21 cellular contexts compared by ENCODE assay signal in genomic region chr2:197076652-197077051, GRCh38.
DNase-seq lines count a peak whose midpoint lies in the region; ATAC-seq, FAIRE-seq and TF ChIP-seq lines count a peak whose summit lies in the region.
"Had no signal": no experiment of that assay in that cellular context is flagged by ENCODE, and none has a peak within 500 bp of the region (broad histone marks: within the 10 kb centered on the region; RNA-seq: fewer than 3 reads in every experiment).

No MANE protein-coding gene starts in this region.

- H4K20me1 ChIP-seq in mammary epithelial cell (ENCODE audit: insufficient read depth, low read length) = no peaks in the 10 kb centered on the region

- 0% methylated on average over 1 of the region's 1 CpG for WGBS in A549 (ENCODE audit: missing lambda C conversion rate)
- 0% methylated on average over 1 of the region's 1 CpG for WGBS in mammary epithelial cell (ENCODE audit: low coverage, missing lambda C conversion rate)

- no peak for TF ChIP-seq EP300 in A549 (IDR thresholded peaks at IDR 0.05)

- no peak for ATAC-seq in activated CD4-positive, alpha-beta T cell treated with anti-CD3 and anti-CD28 coated beads for 36 hours
- ATAC-seq in A549 = no peak
- no peak for ATAC-seq in T-helper 17 cell
- no peak for ATAC-seq in naive thymus-derived CD8-positive, alpha-beta T cell
- no peak for ATAC-seq in GM18498 (IDR thresholded peaks at IDR 0.05; ENCODE audit: unreplicated experiment)
- ATAC-seq in esophagus mucosa = no peak

- no peaks in the 10 kb centered on the region for H3K4me1 ChIP-seq in A549
- H3K4me1 ChIP-seq in mammary epithelial cell (ENCODE audit: insufficient read depth, low read length) = no peaks in the 10 kb centered on the region

- H3K9me3 ChIP-seq in A549 (no peaks in the 10 kb centered on the region), T-helper 17 cell (ENCODE audit: control insufficient read depth, low read length, poor library complexity, severe bottlenecking) (no peaks in the 10 kb centered on the region), mammary epithelial cell (replicated peaks; ENCODE audit: insufficient read depth, low read length) (no peaks in the 10 kb centered on the region)

- no peak overlapping the region for H3K4me3 Mint-ChIP-seq in activated CD4-positive, alpha-beta T cell treated with anti-CD3 and anti-CD28 coated beads for 36 hours
- no peak overlapping the region for H3K4me3 Mint-ChIP-seq in T-helper 17 cell
- H3K4me3 Mint-ChIP-seq in naive thymus-derived CD8-positive, alpha-beta T cell = no peak overlapping the region

- TF ChIP-seq POLR2A in A549 (IDR thresholded peaks at IDR 0.05; ENCODE audit: low read length) = no peak

- in situ Hi-C loops in mammary epithelial cell (cut with MboI; ENCODE audit: low sequenced_read_pairs in 2 of 2) = no loop called here

- CTCF ChIA-PET in activated CD4-positive, alpha-beta T cell treated with anti-CD3 and anti-CD28 coated beads for 36 hours (lab: Charles Lee) = interaction anchor here (1.3 to 1.7 kb wide), 5 partner anchors 10 to 92 kb away, joined by 3 to 9 read pairs (median 5); no protein-coding TSS in a partner anchor
- CTCF ChIA-PET in A549 (lab: Yijun Ruan, JAX) = interaction anchor here (0.6 to 1.8 kb wide), 3 partner anchors 14 to 250 kb away, joined by 3 to 8 read pairs (median 3); no protein-coding TSS in a partner anchor
- CTCF ChIA-PET in mammary epithelial cell (lab: Charles Lee; ENCODE audit: low non-redundant PET) = no interaction called here

- no peak for TF ChIP-seq CTCF in A549 (IDR thresholded peaks at IDR 0.05)
- TF ChIP-seq CTCF in mammary epithelial cell (conservative IDR thresholded peaks at IDR 0.05 in 1 of 2, IDR thresholded peaks at IDR 0.05 in 1 of 2; ENCODE audit: extremely low read depth in 1 of 2, insufficient read depth in 1 of 2, low read depth in 1 of 2, low read length in 2 of 2) = no peak

- POLR2A ChIA-PET in activated CD4-positive, alpha-beta T cell treated with anti-CD3 and anti-CD28 coated beads for 36 hours (lab: Charles Lee) = no interaction called here
- POLR2A ChIA-PET in A549 (lab: Yijun Ruan, JAX) = no interaction called here
- POLR2A ChIA-PET in naive thymus-derived CD8-positive, alpha-beta T cell (lab: Charles Lee) = no interaction called here

- peaks cover 32% of the 10 kb centered on the region for H3K4me1 Mint-ChIP-seq in activated CD4-positive, alpha-beta T cell treated with anti-CD3 and anti-CD28 coated beads for 36 hours
- H3K4me1 Mint-ChIP-seq in T-helper 17 cell = peaks cover 24% of the 10 kb centered on the region
- H3K4me1 Mint-ChIP-seq in naive thymus-derived CD8-positive, alpha-beta T cell = peaks cover 24 to 50% (median 41%) of the 10 kb centered on the region in 4 donors

- H3K9me3 Mint-ChIP-seq in activated CD4-positive, alpha-beta T cell treated with anti-CD3 and anti-CD28 coated beads for 36 hours (ENCODE audit: low read depth) = peaks cover 3% of the 10 kb centered on the region
- peaks cover 0 to 6% (median 0%) of the 10 kb centered on the region in 9 donors for H3K9me3 Mint-ChIP-seq in naive thymus-derived CD8-positive, alpha-beta T cell

- H3K4me3 ChIP-seq in A549 (no peak overlapping the region), mammary epithelial cell (replicated peaks in 1 of 3; ENCODE audit: insufficient read depth in 1 of 3, low read depth in 2 of 3, low read length in 3 of 3) (no peak overlapping the region)

- no peak for FAIRE-seq in A549 (lab: Jason Lieb, UNC)
- FAIRE-seq: GM12892 had no signal

- dilution Hi-C loops in mammary epithelial cell (cut with HindIII; ENCODE audit: low sequenced_read_pairs) = no loop called here

- peaks cover 65% of the 10 kb centered on the region for H3K36me3 Mint-ChIP-seq in activated CD4-positive, alpha-beta T cell treated with anti-CD3 and anti-CD28 coated beads for 36 hours (ENCODE audit: low read depth)
- H3K36me3 Mint-ChIP-seq in T-helper 17 cell (ENCODE audit: low read depth) = peaks cover 15% of the 10 kb centered on the region
- peaks cover 42 to 94% (median 67%) of the 10 kb centered on the region in 3 donors for H3K36me3 Mint-ChIP-seq in naive thymus-derived CD8-positive, alpha-beta T cell

- peak overlapping the region; percentile 44 for H3K27ac Mint-ChIP-seq in activated CD4-positive, alpha-beta T cell treated with anti-CD3 and anti-CD28 coated beads for 36 hours
- peak overlapping the region; percentile 51 for H3K27ac Mint-ChIP-seq in T-helper 17 cell
- H3K27ac Mint-ChIP-seq in naive thymus-derived CD8-positive, alpha-beta T cell = peak overlapping the region in 6 of 10 donors; percentile 29 to 84 (median 76)

- no peak overlapping the region for H3K9ac ChIP-seq in mammary epithelial cell (ENCODE audit: insufficient read depth, low read length)

- H3K27ac ChIP-seq in A549 (no peak overlapping the region), mammary epithelial cell (ENCODE audit: insufficient read depth, low read depth, low read length) (no peak overlapping the region)
- H3K27ac ChIP-seq: HL-60 had no signal

- no peaks in the 10 kb centered on the region for H3K27me3 ChIP-seq in mammary epithelial cell (ENCODE audit: insufficient read depth, low read length)
- H3K27me3 ChIP-seq: BE2C had no signal

- no peaks in the 10 kb centered on the region for H3K27me3 Mint-ChIP-seq in activated CD4-positive, alpha-beta T cell treated with anti-CD3 and anti-CD28 coated beads for 36 hours
- no peaks in the 10 kb centered on the region for H3K27me3 Mint-ChIP-seq in T-helper 17 cell
- no peaks in the 10 kb centered on the region for H3K27me3 Mint-ChIP-seq in naive thymus-derived CD8-positive, alpha-beta T cell
- H3K27me3 Mint-ChIP-seq: CD4-positive, CD25-positive, alpha-beta regulatory T cell had no signal

- no TSS peak for BruUV-seq in mammary epithelial cell (replicated peaks; lab: Mats Ljungman, UMichigan)

- no peak for DNase-seq in activated CD4-positive, alpha-beta T cell treated with anti-CD3 and anti-CD28 coated beads for 36 hours
- no peak for DNase-seq in activated CD4-positive, alpha-beta T cell treated with anti-CD3 and anti-CD28 coated beads for 48 hours
- DNase-seq in A549 (ENCODE audit: low read depth in 1 of 2, low spot score in 1 of 2) (no peak), T-helper 17 cell (no peak), mammary epithelial cell (no peak)
- no peak for DNase-seq in naive thymus-derived CD8-positive, alpha-beta T cell
- DNase-seq: 8988T; BE2C; CD4-positive, CD25-positive, alpha-beta regulatory T cell; H7; NCI-H1417; NCI-H187; NCI-H2227 treated with DMSO at 0.1 percent for 48 hours; NCI-H510A treated with DMSO at 0.1 percent for 48 hours; NCI-H774; OCI-M1; Right ventricle myocardium superior had no signal

- H2AFZ ChIP-seq in mammary epithelial cell (ENCODE audit: low read depth, low read length) = no peak overlapping the region

- no peaks in the 10 kb centered on the region for H3K79me2 ChIP-seq in mammary epithelial cell (ENCODE audit: insufficient read depth, low read length)

- intact Hi-C loops in activated CD4-positive, alpha-beta T cell treated with anti-CD3 and anti-CD28 coated beads for 36 hours (cut with DNase I, micrococcal nuclease) = no loop called here
- intact Hi-C loops in mammary epithelial cell (cut with micrococcal nuclease) = no loop called here

- H3K4me2 ChIP-seq in A549 = no peak overlapping the region
- no peak overlapping the region for H3K4me2 ChIP-seq in mammary epithelial cell (ENCODE audit: insufficient read depth, low read depth, low read length)

- TF ChIP-seq RAD21 in A549 (conservative IDR thresholded peaks at IDR 0.05 in 1 of 2, IDR thresholded peaks at IDR 0.05 in 1 of 2) = no peak

- H3K36me3 ChIP-seq in mammary epithelial cell (ENCODE audit: insufficient read depth, low read length) = no peaks in the 10 kb centered on the region
- H3K36me3 ChIP-seq: BE2C had no signal

TF ChIP-seq in A549, 52 proteins besides CTCF, POLR2A, EP300 and RAD21:
- TF ChIP-seq PHF8 (IDR thresholded peaks at IDR 0.05; ENCODE audit: borderline replicate concordance, low read depth) (no peak), HDAC2 (IDR thresholded peaks at IDR 0.05) (0 out of 2 replicates have a peak, but pooled peaks have one; percentile 28)
